Comparison of ENCODE assay signal across 8 cellular contexts in genomic region chr14:73786632-73786941, GRCh38.
DNase-seq lines count a peak whose midpoint lies in the region; ATAC-seq and TF ChIP-seq lines count a peak whose summit lies in the region.

No MANE protein-coding gene starts in this region.

- WGBS in hepatocyte (ENCODE audit: low lambda C conversion rate, missing lambda C conversion rate) = 0% methylated on average over 12 of the region's 23 CpGs
- WGBS in sigmoid colon, 2 donors = 0% methylated on average over 23 of the region's 23 CpGs

- no peaks in the 10 kb centered on the region for H3K9me2 ChIP-seq in hepatocyte (replicated peaks; ENCODE audit: insufficient read depth)

- H3K36me3 Mint-ChIP-seq in activated naive CD8-positive, alpha-beta T cell = no peaks in the 10 kb centered on the region

- no peak for TF ChIP-seq POLR2A in sigmoid colon (IDR thresholded peaks at IDR 0.05)

- DNase-seq in NCI-H82 (lab: John Stamatoyannopoulos, UW) = peak; percentile 58
- no peak for DNase-seq in NCI-H82 treated with DMSO at 0.1 percent for 48 hours (lab: John Stamatoyannopoulos, UW; ENCODE audit: unreplicated experiment)
- DNase-seq in hepatocyte (ENCODE audit: low spot score) = peak; percentile 72
- peak; percentile 76 for DNase-seq in sigmoid colon
- DNase-seq in cerebellar cortex (ENCODE audit: low spot score) = no peak
- DNase-seq in NCI-H2171 (lab: John Stamatoyannopoulos, UW) = no peak

- H3K4me3 Mint-ChIP-seq in activated naive CD8-positive, alpha-beta T cell = peak overlapping the region; percentile 95

- H3K36me3 ChIP-seq in hepatocyte (replicated peaks; ENCODE audit: insufficient read depth, low read depth) = no peaks in the 10 kb centered on the region
- H3K36me3 ChIP-seq in sigmoid colon = no peaks in the 10 kb centered on the region

- H3K4me2 ChIP-seq in hepatocyte = peak overlapping the region; percentile 91

- H3K9me3 ChIP-seq in hepatocyte (ENCODE audit: low read depth) = no peaks in the 10 kb centered on the region
- H3K9me3 ChIP-seq in sigmoid colon = no peaks in the 10 kb centered on the region

- peak overlapping the region; percentile 41 for H2AFZ ChIP-seq in hepatocyte

- H4K20me1 ChIP-seq in hepatocyte (ENCODE audit: insufficient read depth, poor library complexity, severe bottlenecking) = no peaks in the 10 kb centered on the region

- H3K27me3 Mint-ChIP-seq in activated naive CD8-positive, alpha-beta T cell = no peaks in the 10 kb centered on the region

- TF ChIP-seq EP300 in sigmoid colon (IDR thresholded peaks at IDR 0.05) = no peak

- intact Hi-C loops in sigmoid colon (cut with DNase I) = loop anchor here (1.0 to 5.0 kb wide), 2 partner anchors 26 to 34 kb away; a partner anchor contains a TSS

- H3K9me3 Mint-ChIP-seq in activated naive CD8-positive, alpha-beta T cell (ENCODE audit: low read depth) = no peaks in the 10 kb centered on the region

- peak overlapping the region; percentile 96 for H3K27ac Mint-ChIP-seq in activated naive CD8-positive, alpha-beta T cell

- ATAC-seq in HG03354 (IDR thresholded peaks at IDR 0.05; ENCODE audit: poor library complexity, severe bottlenecking, unreplicated experiment) = peak; percentile 36

- H3K27ac ChIP-seq in hepatocyte = peak overlapping the region; percentile 100
- H3K27ac ChIP-seq in sigmoid colon = peak overlapping the region; percentile 96 to 99 (median 98)

- H3K27me3 ChIP-seq in hepatocyte (no peaks in the 10 kb centered on the region), sigmoid colon (no peaks in the 10 kb centered on the region)

- TF ChIP-seq CTCF in hepatocyte (IDR thresholded peaks at IDR 0.05; ENCODE audit: poor library complexity) (no peak), sigmoid colon (IDR thresholded peaks at IDR 0.05) (no peak)

- H3K4me1 ChIP-seq in hepatocyte (ENCODE audit: insufficient read depth) = peaks cover 62% of the 10 kb centered on the region
- H3K4me1 ChIP-seq in sigmoid colon = peaks cover 0 to 78% (median 74%) of the 10 kb centered on the region in 4 donors

- H3K4me3 ChIP-seq in hepatocyte = peak overlapping the region; percentile 71
- H3K4me3 ChIP-seq in sigmoid colon = peak overlapping the region; percentile 51 to 77 (median 70)

- peaks cover 53% of the 10 kb centered on the region for H3K79me2 ChIP-seq in hepatocyte

- H3K4me1 Mint-ChIP-seq in activated naive CD8-positive, alpha-beta T cell (ENCODE audit: low read depth) = peaks cover 61% of the 10 kb centered on the region

Comparison
In these comparisons a context has a peak if more than half of its experiments do, and no peak if none do; other contexts are left out.
1. DNase-seq: peak in NCI-H82 (single experiment), hepatocyte (single experiment) and sigmoid colon (single experiment); none in NCI-H82 treated with DMSO at 0.1 percent for 48 hours (single experiment), cerebellar cortex (single experiment) and NCI-H2171 (single experiment).